In genomic region chr12:50764116-50764860, GRCh38 we compare ENCODE assay signal across 8 cellular contexts. TPM values are rescaled to one million over a fixed set of nuclear protein-coding genes. Genes with fewer than 3 reads are reported as not detected.
DNase-seq lines count a peak whose midpoint lies in the region; ATAC-seq and TF ChIP-seq lines count a peak whose summit lies in the region.

No MANE protein-coding gene starts in this region.

- no peaks in the 10 kb centered on the region for H3K27me3 Mint-ChIP-seq in activated T-cell treated with anti-CD3 and anti-CD28 coated beads, Interleukin-2, amount 50 U/mL, for 24 hours
- no peaks in the 10 kb centered on the region for H3K27me3 Mint-ChIP-seq in natural killer cell treated with Interleukin-12 subunit alpha and Interleukin-12 subunit beta and Interleukin-15 and Interleukin-18, amount 100 ng/mL, for 72 hours

- POLR2A ChIA-PET in AG04450 (lab: Yijun Ruan, JAX), result interaction anchor here (0.5 to 2.5 kb wide), 8 partner anchors 18 to 607 kb away, joined by 3 to 8 read pairs (median 6); partner anchors contain the start of gene CSRNP2

- DNase-seq in AG04450 (ENCODE audit: low read depth, low spot score), result no peak
- peak; percentile 40 to 70 for DNase-seq in NOMO-1 (lab: John Stamatoyannopoulos, UW; ENCODE audit: unreplicated experiment in 2 of 2)
- DNase-seq in activated T-cell treated with anti-CD3 and anti-CD28 coated beads, Interleukin-2, amount 50 U/mL, for 24 hours, result peak; percentile 88
- DNase-seq in fibroblast of gingiva (ENCODE audit: low read depth), result peak; percentile 26
- peak; percentile 78 for DNase-seq in natural killer cell treated with Interleukin-12 subunit alpha and Interleukin-12 subunit beta and Interleukin-15 and Interleukin-18, amount 100 ng/mL, for 72 hours (ENCODE audit: low spot score)
- DNase-seq in stomach, result peak; percentile 58

- intact Hi-C loops in stomach (cut with DNase I; ENCODE audit: low total_unique reads), result no loop called here

- CTCF ChIA-PET in AG04450 (lab: Charles Lee), result interaction anchor here (0.6 to 2.9 kb wide), 15 partner anchors 10 to 577 kb away, joined by 3 to 57 read pairs (median 5); partner anchors contain the start of gene DIP2B

- H3K4me1 Mint-ChIP-seq in activated T-cell treated with anti-CD3 and anti-CD28 coated beads, Interleukin-2, amount 50 U/mL, for 24 hours (ENCODE audit: low read depth), result peaks cover 41% of the 10 kb centered on the region
- H3K4me1 Mint-ChIP-seq in natural killer cell treated with Interleukin-12 subunit alpha and Interleukin-12 subunit beta and Interleukin-15 and Interleukin-18, amount 100 ng/mL, for 72 hours (ENCODE audit: low read depth in 2 of 2), result peaks cover 21 to 27% of the 10 kb centered on the region in 2 donors

- no peak for TF ChIP-seq EP300 in stomach (IDR thresholded peaks at IDR 0.05)

- peak overlapping the region; percentile 99 for H3K27ac Mint-ChIP-seq in activated T-cell treated with anti-CD3 and anti-CD28 coated beads, Interleukin-2, amount 50 U/mL, for 24 hours
- H3K27ac Mint-ChIP-seq in natural killer cell treated with Interleukin-12 subunit alpha and Interleukin-12 subunit beta and Interleukin-15 and Interleukin-18, amount 100 ng/mL, for 72 hours, result peak overlapping the region; percentile 74 to 97

- H3K9me3 ChIP-seq in AG04450 (ENCODE audit: control insufficient read depth, insufficient read depth, low read length), result peaks cover 3% of the 10 kb centered on the region; the same call in 1 of the 2 replicates
- no peaks in the 10 kb centered on the region for H3K9me3 ChIP-seq in stomach

- H3K4me3 Mint-ChIP-seq in activated T-cell treated with anti-CD3 and anti-CD28 coated beads, Interleukin-2, amount 50 U/mL, for 24 hours, result peak overlapping the region; percentile 97
- H3K4me3 Mint-ChIP-seq in natural killer cell treated with Interleukin-12 subunit alpha and Interleukin-12 subunit beta and Interleukin-15 and Interleukin-18, amount 100 ng/mL, for 72 hours, result peak overlapping the region; percentile 93

- H3K27ac ChIP-seq in AG04450 (ENCODE audit: low read depth, low read length) (peak overlapping the region; percentile 95), stomach (peak overlapping the region; percentile 94 to 99 (median 98))

- WGBS in stomach, 5 donors, result 0 to 1% (median 0%) methylated on average over 2 to 85 of the region's 89 CpGs

- ATAC-seq in HG03045 (IDR thresholded peaks at IDR 0.05; ENCODE audit: unreplicated experiment), result peak; percentile 51
- peak; percentile 83 to 85 for ATAC-seq in natural killer cell treated with Interleukin-12 subunit alpha and Interleukin-12 subunit beta and Interleukin-15 and Interleukin-18, amount 100 ng/mL, for 72 hours

- TF ChIP-seq POLR2A in GM18526 (IDR thresholded peaks at IDR 0.05; ENCODE audit: extremely low read depth, insufficient read length) (peak; percentile 51), stomach (IDR thresholded peaks at IDR 0.05) (no peak)

- H3K36me3 ChIP-seq in stomach, result no peaks in the 10 kb centered on the region

- peaks cover 26% of the 10 kb centered on the region for H3K36me3 Mint-ChIP-seq in activated T-cell treated with anti-CD3 and anti-CD28 coated beads, Interleukin-2, amount 50 U/mL, for 24 hours (ENCODE audit: low read depth)
- H3K36me3 Mint-ChIP-seq in natural killer cell treated with Interleukin-12 subunit alpha and Interleukin-12 subunit beta and Interleukin-15 and Interleukin-18, amount 100 ng/mL, for 72 hours, result no peaks in the 10 kb centered on the region

- H3K4me3 ChIP-seq in AG04450 (ENCODE audit: low read depth, low read length), result peak overlapping the region; percentile 90
- peak overlapping the region; percentile 92 to 99 (median 98) for H3K4me3 ChIP-seq in stomach

- no peaks in the 10 kb centered on the region for H3K9me3 Mint-ChIP-seq in activated T-cell treated with anti-CD3 and anti-CD28 coated beads, Interleukin-2, amount 50 U/mL, for 24 hours
- no peaks in the 10 kb centered on the region for H3K9me3 Mint-ChIP-seq in natural killer cell treated with Interleukin-12 subunit alpha and Interleukin-12 subunit beta and Interleukin-15 and Interleukin-18, amount 100 ng/mL, for 72 hours

- H3K4me1 ChIP-seq in stomach, result peaks cover 30 to 59% (median 47%) of the 10 kb centered on the region in 4 donors

- H3K27me3 ChIP-seq in AG04450 (ENCODE audit: control insufficient read depth, insufficient read depth, low read length) (no peaks in the 10 kb centered on the region), stomach (no peaks in the 10 kb centered on the region)

- TF ChIP-seq CTCF in AG04450 (IDR thresholded peaks at IDR 0.05; ENCODE audit: low read depth, low read length), result no peak
- TF ChIP-seq CTCF in stomach (IDR thresholded peaks at IDR 0.05), result no peak

RNA-seq across cellular contexts. Expression of gene ATF1, which starts 0.4 kb away (rescaled TPM):
- polyA plus RNA-seq in AG04450 (2011; rRNA removed) (60.5 and 63.1 TPM in 2 replicates), stomach (10 to 100 TPM in 2 of 3 donors, 1 to 10 TPM in 1; 7.6 to 17.4 (median 13.3) TPM)
- polyA minus RNA-seq in AG04450 (2011; rRNA and poly(A)+ RNA removed), result 72.8 and 75.4 TPM in 2 replicates
- 10 to 100 TPM; 35.4 to 37.3 TPM for total RNA-seq in natural killer cell treated with Interleukin-12 subunit alpha and Interleukin-12 subunit beta and Interleukin-15 and Interleukin-18, amount 100 ng/mL, for 72 hours
- total RNA-seq in stomach, result 10 to 100 TPM in 4 of 5 donors, under 1 TPM in 1; 0.58 to 42.0 (median 14.7) TPM
